ENCODE assay signal across 8 cellular contexts in genomic region chr12:117850048-117850447, GRCh38.
DNase-seq lines count a peak whose midpoint lies in the region; ATAC-seq, FAIRE-seq and TF ChIP-seq lines count a peak whose summit lies in the region.

No MANE protein-coding gene starts in this region.

- no peak for TF ChIP-seq POLR2A in NB4 (IDR thresholded peaks at IDR 0.05; ENCODE audit: extremely low read depth, insufficient read length)

- H3K79me2 ChIP-seq in astrocyte (ENCODE audit: insufficient read depth, low read length), result no peaks in the 10 kb centered on the region

- peak; percentile 71 for DNase-seq in ACHN
- DNase-seq in ELR (ENCODE audit: low read depth), result peak; percentile 66
- DNase-seq in NB4 (ENCODE audit: low read depth), result peak; percentile 51
- DNase-seq in astrocyte (ENCODE audit: low read depth), result peak; percentile 21
- peak; percentile 51 for DNase-seq in kidney glomerular epithelial cell (lab: John Stamatoyannopoulos, UW)
- DNase-seq in occipital lobe (lab: John Stamatoyannopoulos, UW), result no peak

- in situ Hi-C loops in ACHN (cut with HindIII; ENCODE audit: low pct_ligation_motif_present, low pct_unique_long_range_greater_than_20kb, low sequenced_read_pairs), result loop anchor here (10.0 to 25.0 kb wide), 2 partner anchors 187 to 645 kb away; no protein-coding TSS in a partner anchor

- H3K36me3 ChIP-seq in astrocyte (ENCODE audit: insufficient read depth, low read length), result no peaks in the 10 kb centered on the region

- no peak overlapping the region for H3K9ac ChIP-seq in astrocyte (ENCODE audit: low read length)

- no peak overlapping the region for H3K27ac ChIP-seq in astrocyte (ENCODE audit: low read depth, low read length)

- no peak overlapping the region for H3K4me3 Mint-ChIP-seq in astrocyte (ENCODE audit: unreplicated experiment)

- H3K27me3 Mint-ChIP-seq in astrocyte (ENCODE audit: low read depth, unreplicated experiment), result peaks cover 17% of the 10 kb centered on the region

- no peaks in the 10 kb centered on the region for H3K36me3 Mint-ChIP-seq in astrocyte (ENCODE audit: low read depth, unreplicated experiment)

- H2AFZ ChIP-seq in astrocyte (ENCODE audit: low read depth, low read length), result no peak overlapping the region

- FAIRE-seq in astrocyte (lab: Jason Lieb, UNC), result peak; percentile 49

- H3K27ac Mint-ChIP-seq in astrocyte (ENCODE audit: unreplicated experiment), result no peak overlapping the region

- no peaks in the 10 kb centered on the region for H3K9me3 Mint-ChIP-seq in astrocyte (ENCODE audit: unreplicated experiment)

- TF ChIP-seq CTCF in NB4 (IDR thresholded peaks at IDR 0.05; ENCODE audit: low read depth, low read length) (peak; percentile 90), astrocyte (IDR thresholded peaks at IDR 0.05; ENCODE audit: insufficient read depth, low read depth, low read length) (peak; percentile 93)

- no peaks in the 10 kb centered on the region for H4K20me1 ChIP-seq in astrocyte (ENCODE audit: insufficient read depth, low read length)

- H3K27me3 ChIP-seq in astrocyte (ENCODE audit: insufficient read depth, low read length), result peaks cover 9% of the 10 kb centered on the region

- no peaks in the 10 kb centered on the region for H3K4me1 ChIP-seq in astrocyte (ENCODE audit: insufficient read depth, low read length)

- no peaks in the 10 kb centered on the region for H3K9me3 ChIP-seq in astrocyte (ENCODE audit: insufficient read depth, low read depth, low read length)

- H3K4me1 Mint-ChIP-seq in astrocyte (ENCODE audit: low read depth, unreplicated experiment), result no peaks in the 10 kb centered on the region

- H3K4me3 ChIP-seq in NB4 (ENCODE audit: low read depth, low read length) (no peak overlapping the region), astrocyte (ENCODE audit: insufficient read depth, low read depth, low read length) (no peak overlapping the region)

- no peak for ATAC-seq in GM21576 (IDR thresholded peaks at IDR 0.05; ENCODE audit: unreplicated experiment)
- no peak for ATAC-seq in HG02852 (IDR thresholded peaks at IDR 0.05; ENCODE audit: unreplicated experiment)

- H3K4me2 ChIP-seq in astrocyte (ENCODE audit: low read length), result no peak overlapping the region
